In the genomic region with DNA sequence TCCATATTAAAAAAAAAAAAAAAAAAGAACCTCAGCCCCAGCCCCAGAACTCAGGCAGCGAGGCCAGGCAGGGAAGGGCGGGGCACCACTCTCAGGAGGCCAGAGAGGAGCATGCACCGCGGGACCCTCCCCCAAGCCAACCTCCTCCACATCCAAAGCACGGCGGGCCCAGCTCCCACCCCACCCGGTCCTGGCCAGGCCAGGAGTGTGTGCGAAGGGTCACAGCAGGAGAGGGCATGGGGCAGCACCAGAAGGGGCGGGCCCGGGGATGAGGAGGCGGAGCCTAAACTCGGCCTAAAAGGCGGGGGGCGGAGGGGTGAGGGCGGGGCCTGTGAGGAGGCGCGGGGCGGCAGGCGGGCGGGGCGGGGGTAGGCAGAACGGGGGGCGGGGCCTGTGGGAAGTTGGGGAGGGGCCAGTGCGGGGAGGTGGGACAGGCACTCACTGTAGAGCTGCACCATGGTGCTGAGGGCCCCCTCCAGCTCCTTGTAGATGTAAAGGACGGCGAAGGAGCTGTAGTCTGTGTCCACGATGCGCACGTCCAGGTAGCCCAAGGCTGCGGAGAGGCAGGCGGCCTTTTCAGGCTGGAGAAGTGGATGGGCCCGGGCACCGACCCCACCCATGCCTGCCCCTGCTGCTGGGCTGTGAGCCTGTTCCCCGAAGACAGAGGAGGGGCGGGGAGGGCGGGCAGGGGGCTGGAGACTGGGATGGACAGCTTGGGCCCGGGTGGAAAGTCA, we compare ENCODE assay signal across 10 cellular contexts. TPM values are rescaled to one million over a fixed set of nuclear protein-coding genes. Genes with fewer than 3 reads are reported as not detected.
DNase-seq lines count a peak whose midpoint lies in the region; ATAC-seq and TF ChIP-seq lines count a peak whose summit lies in the region.
"Had no signal": no experiment of that assay in that cellular context is flagged by ENCODE, and none has a peak within 500 bp of the region (broad histone marks: within the 10 kb centered on the region; RNA-seq: fewer than 3 reads in every experiment).

No MANE protein-coding gene starts in this region.

- no peaks in the 10 kb centered on the region for H3K9me3 ChIP-seq in DND-41 (ENCODE audit: insufficient read depth, low read length, severe bottlenecking)
- H3K9me3 ChIP-seq in naive thymus-derived CD4-positive, alpha-beta T cell (ENCODE audit: control insufficient read depth in 2 of 3, low read length in 3 of 3) = no peaks in the 10 kb centered on the region

- no peak overlapping the region for H3K4me3 Mint-ChIP-seq in activated naive CD8-positive, alpha-beta T cell treated with anti-CD3 and anti-CD28 coated beads, Interleukin-2, amount 10 ng/mL, durations not matched to agents 7 days and 5 days
- H3K4me3 Mint-ChIP-seq in naive thymus-derived CD4-positive, alpha-beta T cell = no peak overlapping the region
- no peak overlapping the region for H3K4me3 Mint-ChIP-seq in Calu3 (ENCODE audit: low read depth, unreplicated experiment)
- H3K4me3 Mint-ChIP-seq: activated naive CD4-positive, alpha-beta T cell treated with anti-CD3 and anti-CD28 coated beads, Interleukin-2, amount 50 U/mL, for 24 hours; nephron had no signal

- no peak overlapping the region for H3K27ac Mint-ChIP-seq in activated naive CD8-positive, alpha-beta T cell treated with anti-CD3 and anti-CD28 coated beads, Interleukin-2, amount 10 ng/mL, durations not matched to agents 7 days and 5 days
- H3K27ac Mint-ChIP-seq in naive thymus-derived CD4-positive, alpha-beta T cell = no peak overlapping the region
- no peak overlapping the region for H3K27ac Mint-ChIP-seq in Calu3 (ENCODE audit: unreplicated experiment)
- H3K27ac Mint-ChIP-seq: activated naive CD4-positive, alpha-beta T cell treated with anti-CD3 and anti-CD28 coated beads, Interleukin-2, amount 50 U/mL, for 24 hours; nephron had no signal

- no peaks in the 10 kb centered on the region for H3K4me1 ChIP-seq in DND-41 (ENCODE audit: insufficient read depth, low read length)
- no peaks in the 10 kb centered on the region for H3K4me1 ChIP-seq in naive thymus-derived CD4-positive, alpha-beta T cell (ENCODE audit: control insufficient read depth in 2 of 2, insufficient read depth in 2 of 2, low read length in 2 of 2)

- H3K9me3 Mint-ChIP-seq in activated naive CD8-positive, alpha-beta T cell treated with anti-CD3 and anti-CD28 coated beads, Interleukin-2, amount 10 ng/mL, durations not matched to agents 7 days and 5 days = no peaks in the 10 kb centered on the region
- H3K9me3 Mint-ChIP-seq in naive thymus-derived CD4-positive, alpha-beta T cell = no peaks in the 10 kb centered on the region
- H3K9me3 Mint-ChIP-seq in Calu3 (ENCODE audit: low read depth, unreplicated experiment) = no peaks in the 10 kb centered on the region
- H3K9me3 Mint-ChIP-seq: activated naive CD4-positive, alpha-beta T cell treated with anti-CD3 and anti-CD28 coated beads, Interleukin-2, amount 50 U/mL, for 24 hours; nephron had no signal

- BruUV-seq in Calu3 (replicated peaks; lab: Mats Ljungman, UMichigan) = no TSS peak

- ATAC-seq in DND-41 (ENCODE audit: insufficient read depth, low read depth) (no peak), GM18517 (IDR thresholded peaks at IDR 0.05; ENCODE audit: unreplicated experiment) (no peak), HG02759 (IDR thresholded peaks at IDR 0.05; ENCODE audit: unreplicated experiment) (no peak)
- peak; percentile 9 for ATAC-seq in activated naive CD8-positive, alpha-beta T cell treated with anti-CD3 and anti-CD28 coated beads, Interleukin-2, amount 10 ng/mL, durations not matched to agents 7 days and 5 days (ENCODE audit: low read depth)
- peak; percentile 47 for ATAC-seq in naive thymus-derived CD4-positive, alpha-beta T cell

- H3K4me3 ChIP-seq in DND-41 (ENCODE audit: low read depth in 1 of 2, low read length in 2 of 2) = no peak overlapping the region
- H3K4me3 ChIP-seq in naive thymus-derived CD4-positive, alpha-beta T cell (ENCODE audit: low read length) = no peak overlapping the region
- H3K4me3 ChIP-seq in lower leg skin (ENCODE audit: low read depth, poor library complexity, severe bottlenecking) = no peak overlapping the region

- no peak overlapping the region for H3K4me2 ChIP-seq in DND-41 (ENCODE audit: insufficient read depth, low read length)

- H3K36me3 Mint-ChIP-seq in activated naive CD8-positive, alpha-beta T cell treated with anti-CD3 and anti-CD28 coated beads, Interleukin-2, amount 10 ng/mL, durations not matched to agents 7 days and 5 days = no peaks in the 10 kb centered on the region
- no peaks in the 10 kb centered on the region for H3K36me3 Mint-ChIP-seq in naive thymus-derived CD4-positive, alpha-beta T cell
- H3K36me3 Mint-ChIP-seq in Calu3 (ENCODE audit: insufficient read depth, unreplicated experiment) = no peaks in the 10 kb centered on the region
- H3K36me3 Mint-ChIP-seq: activated naive CD4-positive, alpha-beta T cell treated with anti-CD3 and anti-CD28 coated beads, Interleukin-2, amount 50 U/mL, for 24 hours had no signal

- H3K79me2 ChIP-seq in DND-41 (ENCODE audit: insufficient read depth, low read length) = no peaks in the 10 kb centered on the region

- no peaks in the 10 kb centered on the region for H3K36me3 ChIP-seq in DND-41 (ENCODE audit: insufficient read depth, low read length)
- no peaks in the 10 kb centered on the region for H3K36me3 ChIP-seq in naive thymus-derived CD4-positive, alpha-beta T cell (ENCODE audit: control insufficient read depth in 2 of 3, insufficient read depth in 3 of 3, low read length in 3 of 3)

- H3K27ac ChIP-seq in DND-41 (ENCODE audit: low read length) = no peak overlapping the region
- no peak overlapping the region for H3K27ac ChIP-seq in naive thymus-derived CD4-positive, alpha-beta T cell (ENCODE audit: low read depth, low read length)

- H4K20me1 ChIP-seq in DND-41 (ENCODE audit: insufficient read depth, low read length) = no peaks in the 10 kb centered on the region

- POLR2A ChIA-PET in activated naive CD8-positive, alpha-beta T cell treated with anti-CD3 and anti-CD28 coated beads, Interleukin-2, amount 10 ng/mL, durations not matched to agents 7 days and 5 days (lab: Charles Lee) = no interaction called here
- POLR2A ChIA-PET in naive thymus-derived CD4-positive, alpha-beta T cell (lab: Charles Lee) = no interaction called here

- DNase-seq in DND-41 (peak; percentile 10), NCI-H460 (ENCODE audit: extremely low read depth, low read depth) (peak; percentile 33), Calu3 (no peak), lower leg skin (ENCODE audit: low spot score in 2 of 2) (no peak)
- peak; percentile 37 for DNase-seq in activated naive CD8-positive, alpha-beta T cell treated with anti-CD3 and anti-CD28 coated beads, Interleukin-2, amount 10 ng/mL, durations not matched to agents 7 days and 5 days
- DNase-seq in naive thymus-derived CD4-positive, alpha-beta T cell = peak in 1 of 9 donors; percentile 67

- intact Hi-C loops in naive thymus-derived CD4-positive, alpha-beta T cell (cut with micrococcal nuclease) = no loop called here
- intact Hi-C loops in Calu3 (cut with micrococcal nuclease; ENCODE audit: unreplicated experiment) = no loop called here
- intact Hi-C loops in lower leg skin (cut with DNase I; ENCODE audit: low total_unique reads) = no loop called here

- CTCF ChIA-PET in naive thymus-derived CD4-positive, alpha-beta T cell (lab: Charles Lee) = no interaction called here
- CTCF ChIA-PET in Calu3 (lab: Charles Lee) = no interaction called here

- no peaks in the 10 kb centered on the region for H3K27me3 ChIP-seq in DND-41 (ENCODE audit: insufficient read depth, low read length, poor library complexity)
- no peaks in the 10 kb centered on the region for H3K27me3 ChIP-seq in naive thymus-derived CD4-positive, alpha-beta T cell (ENCODE audit: control insufficient read depth in 2 of 2, insufficient read depth in 2 of 2, low read length in 2 of 2)

- TF ChIP-seq CTCF in DND-41 (IDR thresholded peaks at IDR 0.05; ENCODE audit: borderline replicate concordance, extremely low read depth, low read length, poor library complexity, severe bottlenecking) (no peak), Calu3 (IDR thresholded peaks at IDR 0.05; ENCODE audit: unreplicated experiment) (no peak), lower leg skin (IDR thresholded peaks at IDR 0.05) (no peak)

- H3K4me1 Mint-ChIP-seq in activated naive CD8-positive, alpha-beta T cell treated with anti-CD3 and anti-CD28 coated beads, Interleukin-2, amount 10 ng/mL, durations not matched to agents 7 days and 5 days = peaks cover 4% of the 10 kb centered on the region
- H3K4me1 Mint-ChIP-seq in naive thymus-derived CD4-positive, alpha-beta T cell = peaks cover 0 to 12% (median 0%) of the 10 kb centered on the region in 7 donors
- peaks cover 10% of the 10 kb centered on the region for H3K4me1 Mint-ChIP-seq in Calu3 (ENCODE audit: low read depth, unreplicated experiment)

- 11 to 15% methylated on average over 20 to 37 of the region's 37 CpGs for WGBS in lower leg skin, 2 donors

- H3K9ac ChIP-seq in DND-41 (ENCODE audit: low read depth, low read length) = no peak overlapping the region

- no peak for TF ChIP-seq POLR2A in lower leg skin (IDR thresholded peaks at IDR 0.05)

- no peak overlapping the region for H2AFZ ChIP-seq in DND-41 (ENCODE audit: low read depth, low read length)

- peaks cover 8% of the 10 kb centered on the region for H3K27me3 Mint-ChIP-seq in activated naive CD8-positive, alpha-beta T cell treated with anti-CD3 and anti-CD28 coated beads, Interleukin-2, amount 10 ng/mL, durations not matched to agents 7 days and 5 days
- peaks cover 4 to 26% (median 15%) of the 10 kb centered on the region in 5 donors for H3K27me3 Mint-ChIP-seq in naive thymus-derived CD4-positive, alpha-beta T cell
- peaks cover 23% of the 10 kb centered on the region for H3K27me3 Mint-ChIP-seq in Calu3 (ENCODE audit: unreplicated experiment)

RNA-seq across cellular contexts. Expression of a gene that starts 1.2 kb away (rescaled TPM):
- total RNA-seq in NCI-H460 (2014; rRNA removed; shearing (Covaris generic)) = not detected in 2 replicates
- polyA plus RNA-seq in NCI-H460 (2014; cell fraction: nucleus; rRNA removed) = 0.07 TPM in 1 of 2 replicates, not detected in the other
- total RNA-seq in activated naive CD8-positive, alpha-beta T cell treated with anti-CD3 and anti-CD28 coated beads, Interleukin-2, amount 10 ng/mL, durations not matched to agents 7 days and 5 days = not detected
- total RNA-seq in naive thymus-derived CD4-positive, alpha-beta T cell = not detected
- not detected for polyA plus RNA-seq in naive thymus-derived CD4-positive, alpha-beta T cell
- total RNA-seq in Calu3 (2022) = not detected in 2 replicates
- not detected for total RNA-seq in lower leg skin

RNA-seq across cellular contexts. Expression of a gene that starts 5.0 kb away (rescaled TPM):
- not detected in 2 replicates for total RNA-seq in NCI-H460 (2014; rRNA removed; shearing (Covaris generic))
- not detected in 2 replicates for polyA plus RNA-seq in NCI-H460 (2014; cell fraction: nucleus; rRNA removed)
- total RNA-seq in activated naive CD8-positive, alpha-beta T cell treated with anti-CD3 and anti-CD28 coated beads, Interleukin-2, amount 10 ng/mL, durations not matched to agents 7 days and 5 days = not detected
- total RNA-seq in naive thymus-derived CD4-positive, alpha-beta T cell = under 1 TPM in 1 of 5 experiments, not detected in 4; 0.83 TPM
- polyA plus RNA-seq in naive thymus-derived CD4-positive, alpha-beta T cell = not detected
- total RNA-seq in Calu3 (2022) (not detected in 2 replicates), lower leg skin (not detected)

RNA-seq across cellular contexts. Expression of a gene that starts 14.8 kb away (rescaled TPM):
- total RNA-seq in NCI-H460 (2014; rRNA removed; shearing (Covaris generic)) = not detected in 2 replicates
- not detected in 2 replicates for polyA plus RNA-seq in NCI-H460 (2014; cell fraction: nucleus; rRNA removed)
- not detected for total RNA-seq in activated naive CD8-positive, alpha-beta T cell treated with anti-CD3 and anti-CD28 coated beads, Interleukin-2, amount 10 ng/mL, durations not matched to agents 7 days and 5 days
- not detected for total RNA-seq in naive thymus-derived CD4-positive, alpha-beta T cell
- not detected for polyA plus RNA-seq in naive thymus-derived CD4-positive, alpha-beta T cell
- total RNA-seq in Calu3 (2022) = not detected in 2 replicates
- total RNA-seq in lower leg skin = 1 to 10 TPM in 2 of 4 donors, not detected in 2; 6.3 to 7.3 TPM

RNA-seq across cellular contexts. Expression of a gene that starts 20.3 kb away (rescaled TPM):
- total RNA-seq in NCI-H460 (2014; rRNA removed; shearing (Covaris generic)) = not detected in 2 replicates
- not detected in 2 replicates for polyA plus RNA-seq in NCI-H460 (2014; cell fraction: nucleus; rRNA removed)
- 1 to 10 TPM in 1 of 2 experiments, under 1 TPM in 1; 1.00 to 1.0 TPM for total RNA-seq in activated naive CD8-positive, alpha-beta T cell treated with anti-CD3 and anti-CD28 coated beads, Interleukin-2, amount 10 ng/mL, durations not matched to agents 7 days and 5 days
- total RNA-seq in naive thymus-derived CD4-positive, alpha-beta T cell = 1 to 10 TPM in 3 of 5 experiments, under 1 TPM in 1, not detected in 1; 0.34 to 3.2 (median 1.2) TPM
- polyA plus RNA-seq in naive thymus-derived CD4-positive, alpha-beta T cell = 1 to 10 TPM in 1 of 2 donors, under 1 TPM in 1; 0.45 to 1.1 TPM
- total RNA-seq in Calu3 (2022) = 0.33 and 1.9 TPM in 2 replicates
- total RNA-seq in lower leg skin = 1 to 10 TPM in 2 of 4 donors, under 1 TPM in 1, not detected in 1; 0.61 to 5.7 (median 1.7) TPM

RNA-seq across cellular contexts. Expression of a gene that starts 28.1 kb away (rescaled TPM):
- 24.0 and 27.6 TPM in 2 replicates for total RNA-seq in NCI-H460 (2014; rRNA removed; shearing (Covaris generic))
- 59.1 and 86.2 TPM in 2 replicates for polyA plus RNA-seq in NCI-H460 (2014; cell fraction: nucleus; rRNA removed)
- total RNA-seq in activated naive CD8-positive, alpha-beta T cell treated with anti-CD3 and anti-CD28 coated beads, Interleukin-2, amount 10 ng/mL, durations not matched to agents 7 days and 5 days = 10 to 100 TPM; 37.5 to 43.6 TPM
- 10 to 100 TPM; 27.2 to 54.9 (median 36.2) TPM for total RNA-seq in naive thymus-derived CD4-positive, alpha-beta T cell
- 10 to 100 TPM; 28.2 to 30.6 TPM for polyA plus RNA-seq in naive thymus-derived CD4-positive, alpha-beta T cell
- total RNA-seq in Calu3 (2022) (64.1 and 75.8 TPM in 2 replicates), lower leg skin (100 to 1,000 TPM in 2 of 4 donors, 10 to 100 TPM in 2; 67.7 to 120 (median 91.3) TPM)

Comparison
In these comparisons a context has a peak if more than half of its experiments do, and no peak if none do; other contexts are left out.
1. ATAC-seq: peak in activated naive CD8-positive, alpha-beta T cell treated with anti-CD3 and anti-CD28 coated beads, Interleukin-2, amount 10 ng/mL, durations not matched to agents 7 days and 5 days (single experiment) and naive thymus-derived CD4-positive, alpha-beta T cell (single experiment); none in DND-41 (single experiment), GM18517 (single experiment) and HG02759 (single experiment).
2. DNase-seq: peak in DND-41 (single experiment), NCI-H460 (single experiment) and activated naive CD8-positive, alpha-beta T cell treated with anti-CD3 and anti-CD28 coated beads, Interleukin-2, amount 10 ng/mL, durations not matched to agents 7 days and 5 days (single experiment); none in Calu3 (single experiment) and lower leg skin (0 of 2).